ENCODE assay signal across 17 cellular contexts in genomic region chr3:79618883-79619282, GRCh38.
DNase-seq lines count a peak whose midpoint lies in the region; ATAC-seq and TF ChIP-seq lines count a peak whose summit lies in the region.
"Had no signal": no experiment of that assay in that cellular context is flagged by ENCODE, and none has a peak within 500 bp of the region (broad histone marks: within the 10 kb centered on the region; RNA-seq: fewer than 3 reads in every experiment).

No MANE protein-coding gene starts in this region.

- no peak overlapping the region for H2BK120ac ChIP-seq in mesenchymal stem cell (ENCODE audit: low read depth, low read length)

- DNase-seq in HT1080 (ENCODE audit: low read depth) (peak; percentile 66), SJCRH30 (peak; percentile 96 to 99), foreskin keratinocyte (peak; percentile 88 to 95), myocyte (ENCODE audit: low read depth) (peak; percentile 42), NCI-H510A treated with DMSO at 0.1 percent for 48 hours (lab: John Stamatoyannopoulos, UW) (no peak), mesenchymal stem cell (no peak)
- DNase-seq in activated CD4-positive, alpha-beta T cell treated with anti-CD3 and anti-CD28 coated beads for 1 hour = no peak
- DNase-seq: AML-193; CD4-positive, CD25-positive, alpha-beta regulatory T cell; DMS53; NCI-H1436 treated with DMSO at 0.1 percent for 48 hours; NCI-H345; NCI-H82; Peyer's patch; SIG-M5 had no signal

- H3K18ac ChIP-seq in mesenchymal stem cell (ENCODE audit: low read depth in 1 of 2, low read length in 2 of 2) = no peak overlapping the region

- no peak overlapping the region for H2AK5ac ChIP-seq in mesenchymal stem cell (ENCODE audit: low read length, severe bottlenecking)

- no peak overlapping the region for H3K4ac ChIP-seq in mesenchymal stem cell (ENCODE audit: low read depth in 1 of 2, low read length in 2 of 2)

- H2AFZ ChIP-seq in mesenchymal stem cell (ENCODE audit: low read depth, low read length) = no peak overlapping the region

- no peak overlapping the region for H4K91ac ChIP-seq in mesenchymal stem cell (ENCODE audit: low read length)

- no peaks in the 10 kb centered on the region for H3K79me1 ChIP-seq in mesenchymal stem cell (replicated peaks; ENCODE audit: low read length, poor library complexity, severe bottlenecking)

- no peak overlapping the region for H4K8ac ChIP-seq in mesenchymal stem cell (ENCODE audit: low read length)

- peaks cover 52% of the 10 kb centered on the region for H3K9me3 ChIP-seq in SJCRH30 (replicated peaks)
- peaks cover 34% of the 10 kb centered on the region for H3K9me3 ChIP-seq in mesenchymal stem cell (ENCODE audit: control insufficient read depth, low read length)
- H3K9me3 ChIP-seq: Peyer's patch had no signal

- H3K27me3 ChIP-seq in SJCRH30 (no peaks in the 10 kb centered on the region), foreskin keratinocyte (no peaks in the 10 kb centered on the region), mesenchymal stem cell (ENCODE audit: control insufficient read depth in 1 of 2, insufficient read depth in 1 of 2, low read length in 2 of 2) (no peaks in the 10 kb centered on the region)
- H3K27me3 ChIP-seq: Peyer's patch had no signal

- H2BK15ac ChIP-seq in mesenchymal stem cell (ENCODE audit: low read depth, poor library complexity, severe bottlenecking) = no peak overlapping the region

- 83% methylated on average over 6 of the region's 6 CpGs for WGBS in mesenchymal stem cell

- ATAC-seq in foreskin keratinocyte = peak; percentile 100
- ATAC-seq in GM21360 (IDR thresholded peaks at IDR 0.05; ENCODE audit: unreplicated experiment) = no peak
- ATAC-seq: HCT116 had no signal

- H3K27ac ChIP-seq in SJCRH30 (peak overlapping the region; percentile 100), foreskin keratinocyte (no peak overlapping the region), mesenchymal stem cell (ENCODE audit: low read length, poor library complexity, severe bottlenecking) (no peak overlapping the region)
- H3K27ac ChIP-seq: Peyer's patch had no signal

- H3K4me1 ChIP-seq in SJCRH30 = peaks cover 28% of the 10 kb centered on the region
- peaks cover 4% of the 10 kb centered on the region for H3K4me1 ChIP-seq in foreskin keratinocyte
- no peaks in the 10 kb centered on the region for H3K4me1 ChIP-seq in mesenchymal stem cell (ENCODE audit: control insufficient read depth, insufficient read depth, low read depth, low read length)
- H3K4me1 ChIP-seq: Peyer's patch had no signal

- TF ChIP-seq CTCF in foreskin keratinocyte (conservative IDR thresholded peaks at IDR 0.05) = no peak

- H3K36me3 ChIP-seq in SJCRH30 = peaks cover 21% of the 10 kb centered on the region
- H3K36me3 ChIP-seq in mesenchymal stem cell (ENCODE audit: control insufficient read depth in 1 of 2, insufficient read depth in 2 of 2, low read depth in 1 of 2, low read length in 2 of 2) = no peaks in the 10 kb centered on the region
- H3K36me3 ChIP-seq: Peyer's patch had no signal

- no peak overlapping the region for H3K9ac ChIP-seq in mesenchymal stem cell (ENCODE audit: low read length)

- H3K23ac ChIP-seq in mesenchymal stem cell (ENCODE audit: low read length in 2 of 2) = no peak overlapping the region

- no peak overlapping the region for H3K4me2 ChIP-seq in mesenchymal stem cell (ENCODE audit: low read length, poor library complexity, severe bottlenecking)

- no peak overlapping the region for H2BK5ac ChIP-seq in mesenchymal stem cell (ENCODE audit: low read depth, low read length, poor library complexity, severe bottlenecking)

- no peak overlapping the region for H2BK12ac ChIP-seq in mesenchymal stem cell (ENCODE audit: low read length in 2 of 2)

- H3K14ac ChIP-seq in mesenchymal stem cell (ENCODE audit: low read length in 2 of 2) = no peak overlapping the region

- H3K4me3 ChIP-seq in SJCRH30 = peak overlapping the region; percentile 35
- H3K4me3 ChIP-seq in mesenchymal stem cell (ENCODE audit: insufficient read depth in 1 of 2, low read depth in 1 of 2, low read length in 2 of 2) = no peak overlapping the region
- H3K4me3 ChIP-seq: Peyer's patch had no signal

Comparison
In these comparisons a context has a peak if more than half of its experiments do, and no peak if none do; other contexts are left out.
1. DNase-seq: peak in HT1080 (single experiment), SJCRH30 (2 of 2), foreskin keratinocyte (2 of 2) and myocyte (single experiment); none in NCI-H510A treated with DMSO at 0.1 percent for 48 hours (single experiment), mesenchymal stem cell (single experiment) and activated CD4-positive, alpha-beta T cell treated with anti-CD3 and anti-CD28 coated beads for 1 hour (single experiment).